Comparison of ENCODE assay signal across 30 cellular contexts in genomic region chr7:130595986-130596385, GRCh38.
DNase-seq lines count a peak whose midpoint lies in the region; ATAC-seq, FAIRE-seq and TF ChIP-seq lines count a peak whose summit lies in the region.
"Had no signal": no experiment of that assay in that cellular context is flagged by ENCODE, and none has a peak within 500 bp of the region (broad histone marks: within the 10 kb centered on the region; RNA-seq: fewer than 3 reads in every experiment).

No MANE protein-coding gene starts in this region.

- DNase-seq in AG10803 (ENCODE audit: low read depth) (peak; percentile 13), GM23248 (peak; percentile 5), astrocyte of the spinal cord (ENCODE audit: low read depth, low spot score) (peak; percentile 5), kidney (peak; percentile 45), RWPE1 (ENCODE audit: low spot score) (no peak), NCI-H1417 treated with DMSO at 0.1 percent for 48 hours (lab: John Stamatoyannopoulos, UW) (no peak), left lobe of liver (ENCODE audit: low spot score) (no peak)
- no peak for DNase-seq in activated T-cell treated with anti-CD3 and anti-CD28 coated beads, Interleukin-2, amount 50 U/mL, for 24 hours
- DNase-seq: activated CD4-positive, alpha-beta T cell treated with anti-CD3 and anti-CD28 coated beads for 4 hours; activated naive CD4-positive, alpha-beta T cell treated with anti-CD3 and anti-CD28 coated beads for 36 hours; activated T-cell treated with anti-CD3 and anti-CD28 coated beads, Interleukin-2, amount 50 U/mL, for 48 hours; amygdala; CD4-positive, alpha-beta T cell; DMS53; effector CD8-positive, alpha-beta T cell; glutamatergic neuron; lower lobe of right lung; NCI-H1092 treated with DMSO at 0.1 percent for 48 hours; NCI-H2029 treated with DMSO at 0.1 percent for 48 hours; NCI-H446 treated with DMSO at 0.1 percent for 48 hours; Peyer's patch; psoas muscle; stimulated activated CD4-positive, alpha-beta T cell treated with anti-CD3 and anti-CD28 coated beads, Interleukin-2, amount 100 ng/mL, for 48 hours; stimulated activated naive CD4-positive, alpha-beta T cell treated with Interleukin-2 at 50 U/mL for 16 hours; T-helper 17 cell had no signal

- no peaks in the 10 kb centered on the region for H3K9me3 Mint-ChIP-seq in activated T-cell treated with anti-CD3 and anti-CD28 coated beads, Interleukin-2, amount 50 U/mL, for 24 hours
- H3K9me3 Mint-ChIP-seq: CD4-positive, alpha-beta T cell had no signal

- no peak overlapping the region for H3K9ac ChIP-seq in GM23248
- no peak overlapping the region for H3K9ac ChIP-seq in kidney (ENCODE audit: low read length in 2 of 2)
- H3K9ac ChIP-seq: neural progenitor cell had no signal

- H3K9me2 ChIP-seq in GM23248 (ENCODE audit: insufficient read depth), result no peaks in the 10 kb centered on the region

- WGBS in GM23248 (ENCODE audit: low coverage in 1 of 2, low lambda C conversion rate in 2 of 2, missing lambda C conversion rate in 2 of 2), 2 experiments, result 98 to 99% methylated on average over 4 of the region's 4 CpGs

- no peak overlapping the region for H2AFZ ChIP-seq in GM23248
- H2AFZ ChIP-seq: neural progenitor cell had no signal

- no peak overlapping the region for H3K4me3 Mint-ChIP-seq in activated T-cell treated with anti-CD3 and anti-CD28 coated beads, Interleukin-2, amount 50 U/mL, for 24 hours
- H3K4me3 Mint-ChIP-seq: activated naive CD4-positive, alpha-beta T cell treated with anti-CD3 and anti-CD28 coated beads for 36 hours; CD4-positive, alpha-beta T cell; neural progenitor cell; T-helper 17 cell had no signal

- no peak for FAIRE-seq in kidney (lab: Jason Lieb, UNC)
- FAIRE-seq: GM12878 had no signal

- H3K36me3 ChIP-seq in GM23248 (ENCODE audit: low read depth) (no peaks in the 10 kb centered on the region), kidney (ENCODE audit: control insufficient read depth in 1 of 2, insufficient read depth in 2 of 2, low read length in 2 of 2) (no peaks in the 10 kb centered on the region)
- H3K36me3 ChIP-seq: lower lobe of right lung, neural progenitor cell, Peyer's patch, thoracic aorta had no signal

- in situ Hi-C loops in GM23248 (cut with MboI), result no loop called here
- in situ Hi-C loops in astrocyte of the spinal cord (cut with HindIII; ENCODE audit: low sequenced_read_pairs), result no loop called here

- TF ChIP-seq CTCF in AG10803 (conservative IDR thresholded peaks at IDR 0.05; ENCODE audit: low read length) (no peak), astrocyte of the spinal cord (IDR thresholded peaks at IDR 0.05; ENCODE audit: low read depth, low read length) (no peak), kidney (IDR thresholded peaks at IDR 0.05; ENCODE audit: borderline replicate concordance, extremely low read depth, insufficient read depth) (no peak), RWPE1 (conservative IDR thresholded peaks at IDR 0.05; ENCODE audit: low read depth) (no peak)

- no peak overlapping the region for H3K27ac Mint-ChIP-seq in activated T-cell treated with anti-CD3 and anti-CD28 coated beads, Interleukin-2, amount 50 U/mL, for 24 hours
- H3K27ac Mint-ChIP-seq: activated naive CD4-positive, alpha-beta T cell treated with anti-CD3 and anti-CD28 coated beads for 36 hours; CD4-positive, alpha-beta T cell; neural progenitor cell; T-helper 17 cell had no signal

- H3K79me2 ChIP-seq in GM23248 (ENCODE audit: insufficient read depth), result no peaks in the 10 kb centered on the region

- H3K27me3 ChIP-seq in GM23248 (replicated peaks; ENCODE audit: insufficient read depth), result no peaks in the 10 kb centered on the region
- H3K27me3 ChIP-seq: neural progenitor cell, Peyer's patch had no signal

- peaks cover 1% of the 10 kb centered on the region for H3K36me3 Mint-ChIP-seq in activated T-cell treated with anti-CD3 and anti-CD28 coated beads, Interleukin-2, amount 50 U/mL, for 24 hours (ENCODE audit: low read depth)

- H3K27me3 Mint-ChIP-seq in activated T-cell treated with anti-CD3 and anti-CD28 coated beads, Interleukin-2, amount 50 U/mL, for 24 hours, result no peaks in the 10 kb centered on the region
- H3K27me3 Mint-ChIP-seq: CD4-positive, alpha-beta T cell; T-helper 17 cell had no signal

- H4K20me1 ChIP-seq in GM23248 (ENCODE audit: insufficient read depth), result no peaks in the 10 kb centered on the region

- CTCF ChIA-PET in RWPE1 (lab: Yijun Ruan, JAX), result no interaction called here

- no peaks in the 10 kb centered on the region for H3K9me3 ChIP-seq in GM23248 (ENCODE audit: low read depth)
- no peaks in the 10 kb centered on the region for H3K9me3 ChIP-seq in kidney (ENCODE audit: control insufficient read depth in 1 of 2, low read length in 2 of 2)
- H3K9me3 ChIP-seq: lower lobe of right lung, Peyer's patch, psoas muscle, thoracic aorta had no signal

- no peak overlapping the region for H3K4me2 ChIP-seq in GM23248 (ENCODE audit: unreplicated experiment)
- H3K4me2 ChIP-seq: neural progenitor cell, smooth muscle cell had no signal

- H3K27ac ChIP-seq in GM23248 (no peak overlapping the region), kidney (ENCODE audit: low read depth in 2 of 2, low read length in 2 of 2) (no peak overlapping the region), RWPE1 (no peak overlapping the region)
- H3K27ac ChIP-seq: lower lobe of right lung, neural progenitor cell, Peyer's patch, psoas muscle, thoracic aorta had no signal

- H3K4me3 ChIP-seq in AG10803 (ENCODE audit: low read length) (no peak overlapping the region), GM23248 (no peak overlapping the region), astrocyte of the spinal cord (ENCODE audit: low read depth, low read length) (no peak overlapping the region), kidney (ENCODE audit: low read length in 2 of 2) (no peak overlapping the region)
- H3K4me3 ChIP-seq: GM12878, lower lobe of right lung, neural progenitor cell, Peyer's patch, psoas muscle, smooth muscle cell, thoracic aorta had no signal

- no peaks in the 10 kb centered on the region for H3K4me1 Mint-ChIP-seq in activated T-cell treated with anti-CD3 and anti-CD28 coated beads, Interleukin-2, amount 50 U/mL, for 24 hours (ENCODE audit: low read depth)
- H3K4me1 Mint-ChIP-seq: neural progenitor cell, T-helper 17 cell had no signal

- intact Hi-C loops in kidney (cut with DNase I), result no loop called here

- ATAC-seq in left lobe of liver, result no peak
- ATAC-seq: esophagus mucosa, GM12878, lower lobe of right lung, psoas muscle, T-helper 17 cell had no signal

- POLR2A ChIA-PET in RWPE1 (lab: Yijun Ruan, JAX; ENCODE audit: low non-redundant PET), result no interaction called here

- no peaks in the 10 kb centered on the region for H3F3A ChIP-seq in GM23248 (ENCODE audit: insufficient read depth)

- H3K4me1 ChIP-seq in GM23248 (ENCODE audit: insufficient read depth), result no peaks in the 10 kb centered on the region
- no peaks in the 10 kb centered on the region for H3K4me1 ChIP-seq in kidney (ENCODE audit: control insufficient read depth in 1 of 2, insufficient read depth in 1 of 2, low read depth in 1 of 2, low read length in 2 of 2)
- H3K4me1 ChIP-seq: lower lobe of right lung, neural progenitor cell, Peyer's patch, psoas muscle had no signal

Comparison
In these comparisons a context has a peak if more than half of its experiments do, and no peak if none do; other contexts are left out.
1. DNase-seq: peak in AG10803 (single experiment), GM23248 (single experiment), astrocyte of the spinal cord (single experiment) and kidney (single experiment); none in RWPE1 (single experiment), activated T-cell treated with anti-CD3 and anti-CD28 coated beads, Interleukin-2, amount 50 U/mL, for 24 hours (single experiment), NCI-H1417 treated with DMSO at 0.1 percent for 48 hours (single experiment) and left lobe of liver (single experiment).